10 cellular contexts compared by ENCODE assay signal in genomic region chr14:35285991-35286564, GRCh38. TPM values are rescaled to one million over a fixed set of nuclear protein-coding genes. Genes with fewer than 3 reads are reported as not detected.
A peak's percentile ranks its signal among the peaks of the same experiment; 100 is the strongest.
DNase-seq lines count a peak whose midpoint lies in the region; ATAC-seq and TF ChIP-seq lines count a peak whose summit lies in the region.
"Had no signal": no experiment of that assay in that cellular context is flagged by ENCODE, and none has a peak within 500 bp of the region (broad histone marks: within the 10 kb centered on the region; RNA-seq: fewer than 3 reads in every experiment).

No MANE protein-coding gene starts in this region.

- CTCF ChIA-PET in MCF 10A (lab: Yijun Ruan, JAX), result interaction anchor here (0.6 to 1.8 kb wide), 8 partner anchors 18 to 172 kb away, joined by 3 to 5 read pairs (median 4); no protein-coding TSS in a partner anchor

- H3K9me2 ChIP-seq in SU-DHL-6 (replicated peaks; ENCODE audit: insufficient read depth, low read length), result no peaks in the 10 kb centered on the region

- H3K36me3 Mint-ChIP-seq in MCF 10A (ENCODE audit: insufficient read depth, unreplicated experiment), result peaks cover 7% of the 10 kb centered on the region

- WGBS in stomach, 5 donors, result 72 to 82% (median 76%) methylated on average over 9 of the region's 9 CpGs

- no peak for TF ChIP-seq EP300 in stomach (IDR thresholded peaks at IDR 0.05)

- H3K27ac Mint-ChIP-seq in MCF 10A (ENCODE audit: low read depth, unreplicated experiment), result peak overlapping the region; percentile 19

- H3K9me3 ChIP-seq in breast epithelium (no peaks in the 10 kb centered on the region), SU-DHL-6 (ENCODE audit: insufficient read depth, low read length) (no peaks in the 10 kb centered on the region), stomach (no peaks in the 10 kb centered on the region)
- H3K9me3 ChIP-seq: BE2C had no signal

- H3F3A ChIP-seq in SU-DHL-6 (ENCODE audit: insufficient read depth), result peaks cover 45% of the 10 kb centered on the region

- peak overlapping the region; percentile 0 for H2AFZ ChIP-seq in SU-DHL-6 (ENCODE audit: low read depth, low read length, severe bottlenecking)

- no peaks in the 10 kb centered on the region for H4K20me1 ChIP-seq in SU-DHL-6 (ENCODE audit: low read depth, low read length)

- peak; percentile 12 for ATAC-seq in HG03045 (IDR thresholded peaks at IDR 0.05; ENCODE audit: unreplicated experiment)
- no peak for ATAC-seq in GM21619 (IDR thresholded peaks at IDR 0.05; ENCODE audit: unreplicated experiment)

- TF ChIP-seq CTCF in MCF 10A (IDR thresholded peaks at IDR 0.05; ENCODE audit: unreplicated experiment) (no peak), breast epithelium (IDR thresholded peaks at IDR 0.05) (no peak), SU-DHL-6 (IDR thresholded peaks at IDR 0.05; ENCODE audit: insufficient read depth, low read length, poor library complexity, severe bottlenecking) (no peak), stomach (IDR thresholded peaks at IDR 0.05) (no peak)

- no peaks in the 10 kb centered on the region for H3K79me2 ChIP-seq in SU-DHL-6 (ENCODE audit: insufficient read depth, low read length)

- intact Hi-C loops in MCF 10A (cut with micrococcal nuclease) (no loop called here), breast epithelium (cut with DNase I; ENCODE audit: low total_unique reads) (no loop called here), stomach (cut with DNase I; ENCODE audit: low total_unique reads) (no loop called here)

- H3K9me3 Mint-ChIP-seq in MCF 10A (ENCODE audit: unreplicated experiment), result no peaks in the 10 kb centered on the region

- H3K27me3 ChIP-seq in breast epithelium, result no peaks in the 10 kb centered on the region
- no peaks in the 10 kb centered on the region for H3K27me3 ChIP-seq in SU-DHL-6 (ENCODE audit: low read length)
- H3K27me3 ChIP-seq in stomach, result no peaks in the 10 kb centered on the region
- H3K27me3 ChIP-seq: BE2C had no signal

- peak overlapping the region; percentile 43 for H3K9ac ChIP-seq in SU-DHL-6 (ENCODE audit: low read length)

- H3K27ac ChIP-seq in breast epithelium, result peak overlapping the region in 1 of 2 donors; percentile 67
- peak overlapping the region; percentile 89 for H3K27ac ChIP-seq in SU-DHL-6 (ENCODE audit: low read depth, low read length)
- H3K27ac ChIP-seq in stomach, result peak overlapping the region in 3 of 5 donors; percentile 3 to 73 (median 73)

- no peaks in the 10 kb centered on the region for H3K27me3 Mint-ChIP-seq in MCF 10A (ENCODE audit: insufficient read depth, unreplicated experiment)

- POLR2A ChIA-PET in MCF 10A (lab: Yijun Ruan, JAX), result interaction anchor here (0.6 to 3.1 kb wide), 4 partner anchors 17 to 163 kb away, joined by 3 to 17 read pairs (median 4); partner anchors contain the start of gene NFKBIA

- no peak overlapping the region for H3K4me3 ChIP-seq in breast epithelium
- H3K4me3 ChIP-seq in SU-DHL-6 (ENCODE audit: insufficient read depth, low read length, poor library complexity, severe bottlenecking), result peak overlapping the region; percentile 6
- H3K4me3 ChIP-seq in stomach, result no peak overlapping the region

- TF ChIP-seq POLR2A in breast epithelium (IDR thresholded peaks at IDR 0.05), result no peak
- no peak for TF ChIP-seq POLR2A in stomach (IDR thresholded peaks at IDR 0.05)

- no peaks in the 10 kb centered on the region for H3K36me3 ChIP-seq in breast epithelium
- H3K36me3 ChIP-seq in SU-DHL-6 (ENCODE audit: low read length), result no peaks in the 10 kb centered on the region
- H3K36me3 ChIP-seq in stomach, result peaks cover 0 to 9% (median 5%) of the 10 kb centered on the region in 4 donors
- H3K36me3 ChIP-seq: BE2C had no signal

- H3K4me2 ChIP-seq in SU-DHL-6 (ENCODE audit: low read depth, low read length, poor library complexity, severe bottlenecking), result peak overlapping the region; percentile 59

- DNase-seq in MCF 10A (ENCODE audit: unreplicated experiment) (no peak), breast epithelium (ENCODE audit: low spot score in 2 of 2) (no peak), stomach (no peak), foreskin melanocyte (no peak), NCI-H510A treated with DMSO at 0.1 percent for 48 hours (lab: John Stamatoyannopoulos, UW) (no peak)
- DNase-seq: BE2C, NCI-H446 treated with DMSO at 0.1 percent for 48 hours had no signal

- BruUV-seq in MCF 10A (replicated peaks; lab: Mats Ljungman, UMichigan), result no TSS peak

- no peaks in the 10 kb centered on the region for H3K4me1 ChIP-seq in breast epithelium
- H3K4me1 ChIP-seq in stomach, result peaks cover 0 to 29% (median 2%) of the 10 kb centered on the region in 4 donors
- H3K4me1 ChIP-seq: BE2C had no signal

- H3K4me1 Mint-ChIP-seq in MCF 10A (ENCODE audit: insufficient read depth, unreplicated experiment), result peaks cover 8% of the 10 kb centered on the region

- H3K4me3 Mint-ChIP-seq in MCF 10A (ENCODE audit: unreplicated experiment), result no peak overlapping the region

RNA-seq across cellular contexts. Expression of gene PSMA6, which starts 6.1 kb away (rescaled TPM):
- 260 and 322 TPM in 2 replicates for total RNA-seq in MCF 10A (2022)
- total RNA-seq in breast epithelium, result 100 to 1,000 TPM; 150 to 170 (median 156) TPM
- 100 to 1,000 TPM in 2 of 5 donors, 10 to 100 TPM in 3; 10.7 to 178 (median 62.7) TPM for total RNA-seq in stomach
- polyA plus RNA-seq in stomach, result 100 to 1,000 TPM; 167 to 202 (median 167) TPM
